In genomic region chr19:4028334-4029246, GRCh38 we compare ENCODE assay signal across 25 cellular contexts.
"Had no signal": no experiment of that assay in that cellular context is flagged by ENCODE, and none has a peak within 500 bp of the region (broad histone marks: within the 10 kb centered on the region; RNA-seq: fewer than 3 reads in every experiment).

No MANE protein-coding gene starts in this region.

- H3K4me3 ChIP-seq: left ventricle myocardium inferior, lung, right atrium auricular region, right lobe of liver, smooth muscle cell, tibial nerve, vagina had no signal

- DNase-seq: hypothalamus; immature natural killer cell; left ventricle myocardium inferior; mesendoderm; naive B cell; natural killer cell; nucleus accumbens; stimulated activated CD4-positive, alpha-beta T cell treated with anti-CD3 and anti-CD28 coated beads, Interleukin-1b, Interleukin-23, amount 100 ng/mL, for 48 hours; stimulated activated CD4-positive, alpha-beta T cell treated with anti-CD3 and anti-CD28 coated beads, Interleukin-2, amount 100 ng/mL, for 48 hours; stimulated activated CD4-positive, alpha-beta T cell treated with anti-CD3 and anti-CD28 coated beads, Interleukin-4, amount 100 ng/mL, for 4 hours; stimulated activated CD8-positive, alpha-beta memory T cell treated with anti-CD3 and anti-CD28 coated beads, Interleukin-4, amount 100 ng/mL, for 48 hours; stimulated activated naive CD4-positive, alpha-beta T cell treated with Interleukin-2 at 50 U/mL for 16 hours; stimulated activated naive CD8-positive, alpha-beta T cell treated with anti-CD3 and anti-CD28 coated beads, Interleukin-15, amount 100 ng/mL, for 72 hours; substantia nigra had no signal

- H3K27ac ChIP-seq: left ventricle myocardium inferior, parathyroid adenoma, right atrium auricular region, right lobe of liver, vagina had no signal

- H3K27me3 ChIP-seq: right atrium auricular region, right lobe of liver, tibial nerve, vagina had no signal

- H3K36me3 Mint-ChIP-seq: immature natural killer cell, naive B cell, natural killer cell, type B pancreatic cell had no signal

- H3K79me2 ChIP-seq: parathyroid adenoma had no signal

- H3K27ac Mint-ChIP-seq: mesothelial cell of epicardium; natural killer cell; stimulated activated memory B cell treated with anti-CD40 and anti-IgM and Interleukin-4, amounts not matched to agents 10 μg/mL and 1 μg/mL and 100 μg/mL, for 72 hours; type B pancreatic cell had no signal

- H3K9ac ChIP-seq: parathyroid adenoma had no signal

- H3K4me2 ChIP-seq: smooth muscle cell had no signal

- H3K27me3 Mint-ChIP-seq: naive B cell; stimulated activated memory B cell treated with anti-CD40 and anti-IgM and Interleukin-4, amounts not matched to agents 10 μg/mL and 1 μg/mL and 100 μg/mL, for 72 hours; stimulated activated naive CD8-positive, alpha-beta T cell treated with anti-CD3 and anti-CD28 coated beads, Interleukin-15, amount 100 ng/mL, for 72 hours; type B pancreatic cell had no signal

- H3K4me1 ChIP-seq: parathyroid adenoma, right lobe of liver, vagina had no signal

- FAIRE-seq: islet of Langerhans had no signal

- H3K4me1 Mint-ChIP-seq: immature natural killer cell; mesothelial cell of epicardium; naive B cell; stimulated activated memory B cell treated with anti-CD40 and anti-IgM and Interleukin-4, amounts not matched to agents 10 μg/mL and 1 μg/mL and 100 μg/mL, for 72 hours; stimulated activated naive CD8-positive, alpha-beta T cell treated with anti-CD3 and anti-CD28 coated beads, Interleukin-15, amount 100 ng/mL, for 72 hours had no signal

- H3K4me3 Mint-ChIP-seq: immature natural killer cell; mesothelial cell of epicardium; naive B cell; natural killer cell; stimulated activated memory B cell treated with anti-CD40 and anti-IgM and Interleukin-4, amounts not matched to agents 10 μg/mL and 1 μg/mL and 100 μg/mL, for 72 hours; stimulated activated naive CD8-positive, alpha-beta T cell treated with anti-CD3 and anti-CD28 coated beads, Interleukin-15, amount 100 ng/mL, for 72 hours; type B pancreatic cell had no signal

- H2AFZ ChIP-seq: parathyroid adenoma had no signal

- H3K9me3 Mint-ChIP-seq: immature natural killer cell; mesothelial cell of epicardium; naive B cell; natural killer cell; stimulated activated memory B cell treated with anti-CD40 and anti-IgM and Interleukin-4, amounts not matched to agents 10 μg/mL and 1 μg/mL and 100 μg/mL, for 72 hours; stimulated activated naive CD8-positive, alpha-beta T cell treated with anti-CD3 and anti-CD28 coated beads, Interleukin-15, amount 100 ng/mL, for 72 hours; type B pancreatic cell had no signal

- H3K9me3 ChIP-seq: left ventricle myocardium inferior, right atrium auricular region, right lobe of liver, tibial nerve, vagina had no signal

- ATAC-seq: natural killer cell; right lobe of liver; stimulated activated memory B cell treated with anti-CD40 and anti-IgM and Interleukin-4, amounts not matched to agents 10 μg/mL and 1 μg/mL and 100 μg/mL, for 72 hours had no signal
